Comparison of ENCODE assay signal across 11 cellular contexts in the genomic region with DNA sequence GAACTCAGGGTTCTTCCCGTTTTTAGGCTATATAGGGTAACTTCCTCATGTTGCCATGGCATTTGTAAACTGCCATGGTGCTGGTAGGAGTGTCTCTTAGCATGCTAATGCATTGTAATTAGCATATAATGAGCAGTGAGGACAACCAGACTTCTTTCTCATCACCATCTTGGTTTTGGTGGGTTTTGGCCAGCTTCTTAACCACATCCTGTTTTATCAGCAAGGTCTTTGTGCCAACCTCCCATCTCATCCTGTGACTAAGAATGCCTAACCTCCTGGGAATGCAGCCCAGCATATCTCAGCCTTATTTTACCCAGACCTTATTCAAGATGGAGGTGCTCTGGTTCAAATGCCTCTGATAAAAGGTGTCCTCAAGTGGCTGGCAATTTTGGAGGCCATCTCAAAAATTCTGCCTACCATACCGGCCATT.
A peak's percentile ranks its signal among the peaks of the same experiment; 100 is the strongest.
DNase-seq lines count a peak whose midpoint lies in the region; ATAC-seq and TF ChIP-seq lines count a peak whose summit lies in the region.
"Had no signal": no experiment of that assay in that cellular context is flagged by ENCODE, and none has a peak within 500 bp of the region (broad histone marks: within the 10 kb centered on the region; RNA-seq: fewer than 3 reads in every experiment).

No MANE protein-coding gene starts in this region.

- H3K9ac ChIP-seq in skeletal muscle satellite cell (ENCODE audit: low read depth, low read length): peak overlapping the region; percentile 49

- ATAC-seq in GM21619 (IDR thresholded peaks at IDR 0.05; ENCODE audit: unreplicated experiment) (peak; percentile 42), GM21786 (IDR thresholded peaks at IDR 0.05; ENCODE audit: unreplicated experiment) (no peak)

- H3K9me3 ChIP-seq in skeletal muscle satellite cell (replicated peaks; ENCODE audit: low read length) (no peaks in the 10 kb centered on the region), transverse colon (no peaks in the 10 kb centered on the region)

- intact Hi-C loops in transverse colon (cut with DNase I; ENCODE audit: low total_unique reads): no loop called here

- H3K36me3 ChIP-seq in skeletal muscle satellite cell (ENCODE audit: insufficient read depth, low read length): no peaks in the 10 kb centered on the region
- H3K36me3 ChIP-seq in transverse colon: no peaks in the 10 kb centered on the region

- no peak overlapping the region for H3K4me2 ChIP-seq in skeletal muscle satellite cell (ENCODE audit: low read length)

- no peak for TF ChIP-seq EP300 in transverse colon (IDR thresholded peaks at IDR 0.05; ENCODE audit: low read depth)

- DNase-seq in OCI-M1 (lab: John Stamatoyannopoulos, UW): peak; percentile 88
- DNase-seq in choroid plexus epithelial cell (ENCODE audit: low read depth): peak; percentile 24
- no peak for DNase-seq in transverse colon
- DNase-seq in NCI-H345 (lab: John Stamatoyannopoulos, UW): no peak
- DNase-seq: activated CD4-positive, alpha-beta T cell treated with anti-CD3 and anti-CD28 coated beads, Interleukin-2, amount 50 U/mL, for 4 hours; NCI-H187; NCI-H774; stimulated activated CD4-positive, alpha-beta T cell treated with anti-CD3 and anti-CD28 coated beads, Interleukin-2, amount 100 ng/mL, for 48 hours had no signal

- no peak overlapping the region for H3K27ac ChIP-seq in transverse colon

- H3K4me1 ChIP-seq in skeletal muscle satellite cell (ENCODE audit: control insufficient read depth, insufficient read depth, low read length) (peaks cover 59% of the 10 kb centered on the region), transverse colon (no peaks in the 10 kb centered on the region)

- H3K4me3 ChIP-seq in choroid plexus epithelial cell (ENCODE audit: low read depth, low read length) (no peak overlapping the region), skeletal muscle satellite cell (ENCODE audit: low read length) (no peak overlapping the region), transverse colon (no peak overlapping the region)

- TF ChIP-seq POLR2A in transverse colon (IDR thresholded peaks at IDR 0.05): no peak

- in situ Hi-C loops in transverse colon (cut with MboI; ENCODE audit: low pct_ligation_motif_present in 1 of 4, low pct_unique_long_range_greater_than_20kb in 1 of 4, low sequenced_read_pairs in 3 of 4): no loop called here

- no peak for TF ChIP-seq CTCF in choroid plexus epithelial cell (conservative IDR thresholded peaks at IDR 0.05; ENCODE audit: low read depth, low read length)
- TF ChIP-seq CTCF in transverse colon (IDR thresholded peaks at IDR 0.05): no peak

- WGBS in transverse colon (ENCODE audit: low coverage in 1 of 2), 2 donors: 26 to 34% methylated on average over 2 of the region's 2 CpGs

- H3K27me3 ChIP-seq in skeletal muscle satellite cell (ENCODE audit: control insufficient read depth, insufficient read depth, low read length) (no peaks in the 10 kb centered on the region), transverse colon (no peaks in the 10 kb centered on the region)

Comparison
In these comparisons a context has a peak if more than half of its experiments do, and no peak if none do; other contexts are left out.
1. DNase-seq: peak in OCI-M1 (single experiment) and choroid plexus epithelial cell (single experiment); none in transverse colon (single experiment) and NCI-H345 (single experiment).